In genomic region chr17:4209611-4210010, GRCh38 we compare ENCODE assay signal across 16 cellular contexts. TPM values are rescaled to one million over a fixed set of nuclear protein-coding genes. Genes with fewer than 3 reads are reported as not detected.
A peak's percentile ranks its signal among the peaks of the same experiment; 100 is the strongest.
DNase-seq lines count a peak whose midpoint lies in the region; ATAC-seq, FAIRE-seq and TF ChIP-seq lines count a peak whose summit lies in the region.
"Had no signal": no experiment of that assay in that cellular context is flagged by ENCODE, and none has a peak within 500 bp of the region (broad histone marks: within the 10 kb centered on the region; RNA-seq: fewer than 3 reads in every experiment).

No MANE protein-coding gene starts in this region.

- FAIRE-seq in GM19239 (lab: Jason Lieb, UNC): no peak

- H3K27me3 ChIP-seq in heart left ventricle: no peaks in the 10 kb centered on the region

- H3K4me3 ChIP-seq in heart left ventricle: no peak overlapping the region
- H3K4me3 ChIP-seq: HAP-1 had no signal

- H3K4me1 Mint-ChIP-seq in osteocyte (ENCODE audit: unreplicated experiment): peaks cover 55% of the 10 kb centered on the region
- H3K4me1 Mint-ChIP-seq in type B pancreatic cell (ENCODE audit: unreplicated experiment): no peaks in the 10 kb centered on the region

- peak overlapping the region; percentile 50 to 91 (median 83) for H3K27ac ChIP-seq in heart left ventricle

- peaks cover 35% of the 10 kb centered on the region for H3K36me3 Mint-ChIP-seq in osteocyte (ENCODE audit: unreplicated experiment)
- H3K36me3 Mint-ChIP-seq in type B pancreatic cell: peaks cover 17% of the 10 kb centered on the region

- ATAC-seq in heart left ventricle: peak; percentile 79 to 93 (median 84)
- no peak for ATAC-seq in left cardiac atrium

- TF ChIP-seq CTCF in heart left ventricle (IDR thresholded peaks at IDR 0.05) (peak in 1 of 12 donors; percentile 8), osteocyte (IDR thresholded peaks at IDR 0.05) (no peak), type B pancreatic cell (conservative IDR thresholded peaks at IDR 0.05) (no peak)

- peaks cover 0 to 28% (median 5%) of the 10 kb centered on the region in 12 donors for H3K4me1 ChIP-seq in heart left ventricle
- H3K4me1 ChIP-seq: HAP-1 had no signal

- H3K4me3 Mint-ChIP-seq in osteocyte (ENCODE audit: unreplicated experiment) (no peak overlapping the region), type B pancreatic cell (no peak overlapping the region)

- 65 to 82% (median 74%) methylated on average over 7 of the region's 7 CpGs for WGBS in heart left ventricle, 4 donors

- peak overlapping the region; percentile 81 for H3K27ac Mint-ChIP-seq in osteocyte (ENCODE audit: unreplicated experiment)
- no peak overlapping the region for H3K27ac Mint-ChIP-seq in type B pancreatic cell

- DNase-seq in heart left ventricle: peak in 4 of 5 donors; percentile 32 to 68 (median 58)
- DNase-seq in left cardiac atrium: no peak
- peak; percentile 49 for DNase-seq in islet precursor cell
- DNase-seq in osteocyte (ENCODE audit: extremely low spot score, unreplicated experiment): no peak
- DNase-seq in type B pancreatic cell (ENCODE audit: extremely low spot score, unreplicated experiment): no peak
- DNase-seq in GM19239 (ENCODE audit: insufficient read length, low spot score): no peak
- no peak for DNase-seq in NCI-H2227 treated with DMSO at 0.1 percent for 48 hours (lab: John Stamatoyannopoulos, UW)
- DNase-seq: COR-L47, DMS153, EL, MV-4-11, NCI-H1417 treated with DMSO at 0.1 percent for 48 hours, NCI-H2029 treated with DMSO at 0.1 percent for 48 hours, NCI-H510A treated with DMSO at 0.1 percent for 48 hours, RPMI8226 had no signal

- H3K27me3 Mint-ChIP-seq in osteocyte (ENCODE audit: unreplicated experiment) (no peaks in the 10 kb centered on the region), type B pancreatic cell (no peaks in the 10 kb centered on the region)

- H3K9me3 Mint-ChIP-seq in osteocyte (ENCODE audit: unreplicated experiment): no peaks in the 10 kb centered on the region
- H3K9me3 Mint-ChIP-seq in type B pancreatic cell: no peaks in the 10 kb centered on the region

- no peaks in the 10 kb centered on the region for H3K9me3 ChIP-seq in heart left ventricle
- H3K9me3 ChIP-seq: HAP-1 had no signal

- intact Hi-C loops in heart left ventricle (cut with DNase I) (loop anchor here in 5 of 10 donors (10.0 kb wide), 3 partner anchors 55 to 95 kb away; partner anchors contain the start of genes ANKFY1 (in 1 of the 5), CYB5D2 (in 1 of the 5) and ZZEF1 (in 1 of the 5)), left cardiac atrium (cut with DNase I) (loop anchor here in 1 of 2 donors (10.0 kb wide), 1 partner anchor 55 kb away; the partner anchor contains the start of gene ANKFY1)

- no peak for TF ChIP-seq POLR2A in heart left ventricle (IDR thresholded peaks at IDR 0.05)

- H3K36me3 ChIP-seq in heart left ventricle: peaks cover 0 to 75% (median 51%) of the 10 kb centered on the region in 9 donors

RNA-seq across cellular contexts. Expression of gene ANKFY1, which starts 54.2 kb away (rescaled TPM):
- 10 to 100 TPM; 20.6 to 44.9 (median 24.9) TPM for total RNA-seq in heart left ventricle
- 10 to 100 TPM in 1 of 2 donors, 1 to 10 TPM in 1; 9.4 to 14.5 TPM for polyA plus RNA-seq in heart left ventricle
- total RNA-seq in left cardiac atrium: 10 to 100 TPM; 23.2 to 24.0 TPM
- 61.2 and 65.9 TPM in 2 replicates for total RNA-seq in osteocyte
- total RNA-seq in type B pancreatic cell (ENCODE audit: low replicate concordance): 64.3 and 72.6 TPM in 2 replicates

Comparison
In these comparisons a context has a peak if more than half of its experiments do, and no peak if none do; other contexts are left out.
1. ATAC-seq: peak in heart left ventricle (4 of 4); none in left cardiac atrium (0 of 2).
2. DNase-seq: peak in heart left ventricle (4 of 5) and islet precursor cell (single experiment); none in left cardiac atrium (single experiment), osteocyte (single experiment), type B pancreatic cell (single experiment), GM19239 (single experiment) and NCI-H2227 treated with DMSO at 0.1 percent for 48 hours (single experiment).